8 cellular contexts compared by ENCODE assay signal in genomic region chr13:49495783-49496762, GRCh38. TPM values are rescaled to one million over a fixed set of nuclear protein-coding genes. Genes with fewer than 3 reads are reported as not detected.
DNase-seq lines count a peak whose midpoint lies in the region; ATAC-seq, FAIRE-seq and TF ChIP-seq lines count a peak whose summit lies in the region.

Gene PHF11 (plus strand): TSS chr13:49495953. CDS start chr13:49496002, 49 bp downstream.

- peak within 1 kb of the TSS; percentile 93; the same call in 1 of the 2 replicates for H2AFZ ChIP-seq in Karpas-422 (ENCODE audit: low read length)

- H3K9ac ChIP-seq in Karpas-422 (ENCODE audit: low read length) (peak within 1 kb of the TSS; percentile 84), iPS-20b (ENCODE audit: low read depth, low read length) (peak within 1 kb of the TSS; percentile 83)

- DNase-seq in GDM1 (lab: John Stamatoyannopoulos, UW) (peak; percentile 60), Karpas-422 (peak; percentile 94), breast epithelium (ENCODE audit: low spot score in 2 of 2) (peak; percentile 71 to 78), small intestine (peak; percentile 84), NCI-H345 (lab: John Stamatoyannopoulos, UW) (no peak)

- ATAC-seq in GM21825 (IDR thresholded peaks at IDR 0.05; ENCODE audit: unreplicated experiment): peak; percentile 84

- TF ChIP-seq CTCF in WI38 (IDR thresholded peaks at IDR 0.05; ENCODE audit: low read depth, low read length): no peak
- TF ChIP-seq CTCF in breast epithelium (IDR thresholded peaks at IDR 0.05): no peak

- H4K20me1 ChIP-seq in Karpas-422 (ENCODE audit: insufficient read depth, low read depth, low read length): no peaks in the 10 kb centered on the region

- H3K27ac ChIP-seq in Karpas-422 (ENCODE audit: low read length) (peak within 1 kb of the TSS; percentile 96), breast epithelium (peak within 1 kb of the TSS; percentile 96 to 98), iPS-20b (ENCODE audit: low read length) (peak within 1 kb of the TSS; percentile 77), small intestine (ENCODE audit: low read depth in 1 of 2, low read length in 1 of 2) (peak within 1 kb of the TSS; percentile 91 to 92)

- H3K4me3 ChIP-seq in Karpas-422 (ENCODE audit: low read length) (peak within 1 kb of the TSS; percentile 87), WI38 (ENCODE audit: low read depth, low read length) (peak within 1 kb of the TSS; percentile 57), breast epithelium (peak within 1 kb of the TSS; percentile 54 to 81 (median 69)), iPS-20b (ENCODE audit: low read length) (peak within 1 kb of the TSS; percentile 84), small intestine (ENCODE audit: low read depth in 1 of 2, low read length in 2 of 2) (peak within 1 kb of the TSS; percentile 50 to 53)

- no peak for FAIRE-seq in small intestine (lab: Jason Lieb, UNC)

- TF ChIP-seq POLR2A in breast epithelium (IDR thresholded peaks at IDR 0.05): no peak

- peaks cover 17% of the 10 kb centered on the region for H3K36me3 ChIP-seq in Karpas-422 (ENCODE audit: insufficient read depth, low read length)
- no peaks in the 10 kb centered on the region for H3K36me3 ChIP-seq in breast epithelium
- H3K36me3 ChIP-seq in iPS-20b (ENCODE audit: insufficient read depth, low read depth, low read length): no peaks in the 10 kb centered on the region
- H3K36me3 ChIP-seq in small intestine (ENCODE audit: control insufficient read depth in 2 of 2, insufficient read depth in 2 of 2, low read length in 2 of 2): peaks cover 0 to 2% of the 10 kb centered on the region in 2 donors

- no peaks in the 10 kb centered on the region for H3K27me3 ChIP-seq in Karpas-422 (ENCODE audit: low read length)
- no peaks in the 10 kb centered on the region for H3K27me3 ChIP-seq in breast epithelium
- no peaks in the 10 kb centered on the region for H3K27me3 ChIP-seq in iPS-20b (ENCODE audit: insufficient read depth, low read length)
- H3K27me3 ChIP-seq in small intestine (ENCODE audit: control insufficient read depth in 2 of 2, insufficient read depth in 2 of 2, low read length in 2 of 2): no peaks in the 10 kb centered on the region

- H3K4me1 ChIP-seq in Karpas-422 (ENCODE audit: low read length) (peaks cover 53% of the 10 kb centered on the region), breast epithelium (no peaks in the 10 kb centered on the region), iPS-20b (ENCODE audit: insufficient read depth, low read length) (no peaks in the 10 kb centered on the region), small intestine (ENCODE audit: control insufficient read depth in 2 of 2, insufficient read depth in 1 of 2, low read depth in 1 of 2, low read length in 1 of 2) (peaks cover 2 to 9% of the 10 kb centered on the region in 2 donors)

- no peaks in the 10 kb centered on the region for H3K9me3 ChIP-seq in Karpas-422 (ENCODE audit: low read length)
- no peaks in the 10 kb centered on the region for H3K9me3 ChIP-seq in breast epithelium
- no peaks in the 10 kb centered on the region for H3K9me3 ChIP-seq in iPS-20b (ENCODE audit: insufficient read depth, low read depth, low read length)
- no peaks in the 10 kb centered on the region for H3K9me3 ChIP-seq in small intestine (ENCODE audit: control insufficient read depth, low read depth)

- H3K4me2 ChIP-seq in Karpas-422 (ENCODE audit: low read depth, low read length, poor library complexity, severe bottlenecking): peak within 1 kb of the TSS; percentile 97

- intact Hi-C loops in breast epithelium (cut with DNase I; ENCODE audit: low total_unique reads): no loop called here

- no peaks in the 10 kb centered on the region for H3K9me2 ChIP-seq in Karpas-422 (replicated peaks; ENCODE audit: insufficient read depth, low read length)

- peaks cover 7% of the 10 kb centered on the region; the same call in 1 of the 2 replicates for H3K79me2 ChIP-seq in Karpas-422 (ENCODE audit: low read length)

- 1 to 3% (median 2%) methylated on average over 51 to 71 of the region's 71 CpGs for WGBS in small intestine, 3 donors

RNA-seq across cellular contexts. Expression of gene PHF11, which starts in this region (rescaled TPM):
- total RNA-seq in Karpas-422 (2014; rRNA removed; shearing (Covaris generic); ENCODE audit: low replicate concordance): 34.3 and 75.2 TPM in 2 replicates
- total RNA-seq in breast epithelium: 10 to 100 TPM; 33.8 to 56.5 (median 52.1) TPM
- 10 to 100 TPM; 32.0 to 94.4 (median 56.7) TPM for polyA plus RNA-seq in small intestine
